Comparison of ENCODE assay signal across 17 cellular contexts in genomic region chr17:15674640-15675039, GRCh38. TPM values are rescaled to one million over a fixed set of nuclear protein-coding genes. Genes with fewer than 3 reads are reported as not detected.
DNase-seq lines count a peak whose midpoint lies in the region; ATAC-seq, FAIRE-seq and TF ChIP-seq lines count a peak whose summit lies in the region.
"Not testable (repeated sequence)": the region's sequence is repeated elsewhere in the genome, so short reads cannot be mapped to it uniquely, and the experiment has no call there.
"Had no signal": no experiment of that assay in that cellular context is flagged by ENCODE, and none has a peak within 500 bp of the region (broad histone marks: within the 10 kb centered on the region; RNA-seq: fewer than 3 reads in every experiment).

No MANE protein-coding gene starts in this region.

- not testable (repeated sequence) for H3K14ac ChIP-seq in H9 (ENCODE audit: insufficient read depth, low read length)

- not testable (repeated sequence) for H4K8ac ChIP-seq in H9 (replicated peaks; ENCODE audit: insufficient read length, low read depth, low read length)

- not testable (repeated sequence) for H3K27me3 Mint-ChIP-seq in H9 (ENCODE audit: low read depth); MCF 10A (ENCODE audit: insufficient read depth, unreplicated experiment); natural killer cell treated with Interleukin-12 subunit alpha and Interleukin-12 subunit beta and Interleukin-15 and Interleukin-18, amount 100 ng/mL, for 72 hours

- H2BK12ac ChIP-seq in H9 (ENCODE audit: insufficient read length, low read depth, low read length): not testable (repeated sequence)

- not testable (repeated sequence) for H4K20me1 ChIP-seq in H9 (ENCODE audit: control insufficient read depth, insufficient read depth, insufficient read length); keratinocyte (ENCODE audit: control insufficient read depth, extremely low read depth, insufficient read depth, low read length)

- H3K27ac ChIP-seq in A549; H9 (ENCODE audit: insufficient read length, low read depth, low read length); HEK293 (ENCODE audit: extremely low read depth, low read depth, low read length); keratinocyte (ENCODE audit: control insufficient read depth, insufficient read depth, low read length): not testable (repeated sequence)

- not testable (repeated sequence) for TF ChIP-seq RAD21 in A549 (conservative IDR thresholded peaks at IDR 0.05 in 1 of 2, IDR thresholded peaks at IDR 0.05 in 1 of 2)

- H3K18ac ChIP-seq in H9 (ENCODE audit: insufficient read length, low read depth, low read length): not testable (repeated sequence)

- H3K79me1 ChIP-seq in H9 (ENCODE audit: insufficient read depth, low read depth, low read length, poor library complexity, severe bottlenecking): not testable (repeated sequence)

- H3K36me3 Mint-ChIP-seq in H9 (ENCODE audit: insufficient read depth in 1 of 3, low read depth in 3 of 3) (peaks cover 16 to 39% (median 32%) of the 10 kb centered on the region in 3 experiments; a peak in 6 of 7 replicates), MCF 10A (ENCODE audit: insufficient read depth, unreplicated experiment) (peaks cover 46% of the 10 kb centered on the region)
- not testable (repeated sequence) for H3K36me3 Mint-ChIP-seq in natural killer cell treated with Interleukin-12 subunit alpha and Interleukin-12 subunit beta and Interleukin-15 and Interleukin-18, amount 100 ng/mL, for 72 hours

- H3K79me2 ChIP-seq in H9 (ENCODE audit: insufficient read depth, low read length); keratinocyte (ENCODE audit: control insufficient read depth, insufficient read depth, low read length): not testable (repeated sequence)

- BruUV-seq in MCF 10A (replicated peaks; lab: Mats Ljungman, UMichigan): not testable (repeated sequence)

- not testable (repeated sequence) for TF ChIP-seq EP300 in A549 (IDR thresholded peaks at IDR 0.05)

- not testable (repeated sequence) for H3K9ac ChIP-seq in H9 (ENCODE audit: extremely low read depth, insufficient read length, low read length); keratinocyte (ENCODE audit: control insufficient read depth, extremely low read depth, insufficient read depth, low read length)

- not testable (repeated sequence) for H4K5ac ChIP-seq in H9 (ENCODE audit: insufficient read length, low read depth, low read length)

- not testable (repeated sequence) for H4K91ac ChIP-seq in H9 (ENCODE audit: insufficient read length, low read depth, low read length)

- H3K56ac ChIP-seq in H9 (ENCODE audit: insufficient read length, low read depth, low read length): not testable (repeated sequence)

- 88% methylated on average over 1 of the region's 1 CpG for WGBS in A549 (ENCODE audit: missing lambda C conversion rate)
- WGBS in H9 (ENCODE audit: extremely low coverage, insufficient read length, low lambda C conversion rate): no CpG with 5 or more reads among the region's 1 CpG

- DNase-seq in A549 (ENCODE audit: low read depth in 1 of 2, low spot score in 1 of 2); H9; MCF 10A (ENCODE audit: unreplicated experiment); bronchial epithelial cell (ENCODE audit: low read depth); keratinocyte (ENCODE audit: low read depth, low spot score): not testable (repeated sequence)
- peak; percentile 53 for DNase-seq in natural killer cell treated with Interleukin-12 subunit alpha and Interleukin-12 subunit beta and Interleukin-15 and Interleukin-18, amount 100 ng/mL, for 72 hours (ENCODE audit: low spot score)

- not testable (repeated sequence) for H3K27me3 ChIP-seq in H9 (ENCODE audit: insufficient read depth, low read length); bronchial epithelial cell (ENCODE audit: control insufficient read depth, insufficient read depth, low read length); keratinocyte (ENCODE audit: control insufficient read depth, extremely low read depth, insufficient read depth, low read length)

- not testable (repeated sequence) for TF ChIP-seq POLR2A in A549 (IDR thresholded peaks at IDR 0.05; ENCODE audit: low read length)

- not testable (repeated sequence) for H3T11ph ChIP-seq in H9 (ENCODE audit: low read length)

- H2BK15ac ChIP-seq in H9 (ENCODE audit: low read depth, low read length): not testable (repeated sequence)

- FAIRE-seq in A549 (lab: Jason Lieb, UNC) (peak; percentile 92), bronchial epithelial cell (lab: Jason Lieb, UNC) (peak; percentile 52), keratinocyte (lab: Jason Lieb, UNC) (peak; percentile 29)

- H3K27ac Mint-ChIP-seq in H9 (peak overlapping the region in 2 of 3 experiments; percentile 2 to 20; a peak in 2 of 7 replicates), MCF 10A (ENCODE audit: low read depth, unreplicated experiment) (peak overlapping the region; percentile 81)
- H3K27ac Mint-ChIP-seq in natural killer cell treated with Interleukin-12 subunit alpha and Interleukin-12 subunit beta and Interleukin-15 and Interleukin-18, amount 100 ng/mL, for 72 hours: not testable (repeated sequence)

- H3K4me2 ChIP-seq in A549; H9 (ENCODE audit: insufficient read depth, insufficient read length, low read length); keratinocyte (ENCODE audit: control insufficient read depth, extremely low read depth, insufficient read depth, low read depth, low read length): not testable (repeated sequence)

- H3K9me3 Mint-ChIP-seq in H9; MCF 10A (ENCODE audit: unreplicated experiment); natural killer cell treated with Interleukin-12 subunit alpha and Interleukin-12 subunit beta and Interleukin-15 and Interleukin-18, amount 100 ng/mL, for 72 hours: not testable (repeated sequence)

- peaks cover 0 to 24% of the 10 kb centered on the region in 2 experiments; a peak in 2 of 3 replicates for H3K36me3 ChIP-seq in HEK293 (ENCODE audit: control insufficient read depth in 2 of 2, insufficient read depth in 1 of 2, low read length in 2 of 2)
- not testable (repeated sequence) for H3K36me3 ChIP-seq in bronchial epithelial cell (ENCODE audit: control insufficient read depth, insufficient read depth, low read length); keratinocyte (ENCODE audit: control insufficient read depth in 2 of 2, extremely low read depth in 1 of 2, insufficient read depth in 2 of 2, low read length in 2 of 2)

- H2AFZ ChIP-seq in H9 (ENCODE audit: low read length); keratinocyte (ENCODE audit: control insufficient read depth, low read length): not testable (repeated sequence)

- dilution Hi-C loops in keratinocyte (cut with MboI; ENCODE audit: extremely low pct_ligation_motif_present, low sequenced_read_pairs): not testable (repeated sequence)

- H2BK20ac ChIP-seq in H9 (ENCODE audit: low read depth, low read length, poor library complexity, severe bottlenecking): not testable (repeated sequence)

- H2BK5ac ChIP-seq in H9 (ENCODE audit: insufficient read length, low read length): not testable (repeated sequence)

- H3K9me3 ChIP-seq in A549; H9 (ENCODE audit: control insufficient read depth, low read depth, low read length); HEK293 (ENCODE audit: control insufficient read depth, insufficient read depth, low read depth, low read length); keratinocyte (ENCODE audit: control insufficient read depth, low read depth, low read length): not testable (repeated sequence)

- not testable (repeated sequence) for H3K23ac ChIP-seq in H9 (ENCODE audit: insufficient read length, low read depth, low read length)

- not testable (repeated sequence) for H2AK5ac ChIP-seq in H9 (ENCODE audit: insufficient read length, low read length)

- POLR2A ChIA-PET in A549 (lab: Yijun Ruan, JAX): interaction anchor here (0.6 kb wide), 1 partner anchor 37 kb away, joined by 8 read pairs; no protein-coding TSS in a partner anchor
- POLR2A ChIA-PET in HEK293 (lab: Yijun Ruan, JAX); MCF 10A (lab: Yijun Ruan, JAX): not testable (repeated sequence)

- H3K9me1 ChIP-seq in keratinocyte (ENCODE audit: control insufficient read depth, extremely low read depth, insufficient read depth, low read length): not testable (repeated sequence)

- H3K4me3 ChIP-seq in A549; HEK293 (ENCODE audit: low read depth, low read length); bronchial epithelial cell (ENCODE audit: low read depth, low read length); keratinocyte (ENCODE audit: control insufficient read depth in 2 of 3, extremely low read depth in 1 of 3, insufficient read depth in 2 of 3, low read depth in 1 of 3, low read length in 3 of 3): not testable (repeated sequence)

- not testable (repeated sequence) for H3K4ac ChIP-seq in H9 (ENCODE audit: low read depth, low read length)

- H3K4me1 Mint-ChIP-seq in H9; MCF 10A (ENCODE audit: insufficient read depth, unreplicated experiment); natural killer cell treated with Interleukin-12 subunit alpha and Interleukin-12 subunit beta and Interleukin-15 and Interleukin-18, amount 100 ng/mL, for 72 hours (ENCODE audit: low read depth in 2 of 2): not testable (repeated sequence)

- not testable (repeated sequence) for H3K23me2 ChIP-seq in H9 (ENCODE audit: insufficient read length, low read depth, low read length, poor library complexity, severe bottlenecking)

- H2BK120ac ChIP-seq in H9 (ENCODE audit: low read depth, low read length, poor library complexity, severe bottlenecking): not testable (repeated sequence)

- intact Hi-C loops in MCF 10A (cut with micrococcal nuclease): not testable (repeated sequence)

- not testable (repeated sequence) for H3K4me1 ChIP-seq in A549; H9 (ENCODE audit: insufficient read depth, low read length); HEK293 (ENCODE audit: control insufficient read depth, insufficient read depth, low read length); keratinocyte (ENCODE audit: control insufficient read depth, extremely low read depth, insufficient read depth, low read length)

- TF ChIP-seq CTCF in A549 (IDR thresholded peaks at IDR 0.05); H9 (conservative IDR thresholded peaks at IDR 0.05); HEK293 (tag by site-specific recombination; IDR thresholded peaks at IDR 0.05); MCF 10A (IDR thresholded peaks at IDR 0.05; ENCODE audit: unreplicated experiment); bronchial epithelial cell (IDR thresholded peaks at IDR 0.05; ENCODE audit: insufficient read depth, low read length, severe bottlenecking); keratinocyte (optimal IDR thresholded peaks at IDR 0.05 in 1 of 3, IDR thresholded peaks at IDR 0.05 in 1 of 3, conservative IDR thresholded peaks at IDR 0.05 in 1 of 3; ENCODE audit: extremely low read depth in 1 of 3, insufficient read depth in 2 of 3, low read length in 3 of 3): not testable (repeated sequence)

- H3K4me3 Mint-ChIP-seq in H9; MCF 10A (ENCODE audit: unreplicated experiment); natural killer cell treated with Interleukin-12 subunit alpha and Interleukin-12 subunit beta and Interleukin-15 and Interleukin-18, amount 100 ng/mL, for 72 hours: not testable (repeated sequence)

- CTCF ChIA-PET in A549 (lab: Yijun Ruan, JAX); HEK293 (lab: Yijun Ruan, JAX); MCF 10A (lab: Yijun Ruan, JAX): not testable (repeated sequence)

- ATAC-seq in A549; natural killer cell treated with Interleukin-12 subunit alpha and Interleukin-12 subunit beta and Interleukin-15 and Interleukin-18, amount 100 ng/mL, for 72 hours: not testable (repeated sequence)

RNA-seq across cellular contexts. Expression of gene TRIM16, which starts 9.5 kb away (rescaled TPM):
- polyA plus RNA-seq in A549 (2011; rRNA removed): 275 and 301 TPM in 2 replicates
- polyA plus RNA-seq in A549 (2012; cell fraction: cytosol; rRNA removed): 218 and 250 TPM in 2 replicates
- polyA plus RNA-seq in A549 (2012; cell fraction: nucleus; rRNA removed): 179 and 219 TPM in 2 replicates
- polyA plus RNA-seq in A549 (2017; fragmentation: RNase III; extraction: RNeasy Plus Mini Kit Qiagen cat#74134 plus additional on column Dnase treatment): 293 to 322 TPM (median 297 TPM) in 3 replicates
- 352 and 361 TPM in 2 replicates for polyA minus RNA-seq in A549 (2011; rRNA and poly(A)+ RNA removed)
- total RNA-seq in H9 (2021): 15.1 and 17.7 TPM in 2 replicates
- total RNA-seq in MCF 10A (2022): 37.6 and 42.5 TPM in 2 replicates
- 55.0 and 92.9 TPM in 2 replicates for total RNA-seq in bronchial epithelial cell
- 62.3 to 81.3 TPM (median 78.1 TPM) in 3 replicates for polyA plus RNA-seq in keratinocyte
- polyA plus RNA-seq in keratinocyte (2011; ENCODE audit: low read depth): 96.9 TPM
- 63.6 and 81.2 TPM in 2 replicates for polyA plus RNA-seq in keratinocyte (2011; cell fraction: cytosol; rRNA removed)
- 91.5 and 96.1 TPM in 2 replicates for polyA plus RNA-seq in keratinocyte (2011; cell fraction: nucleus; rRNA removed)
- 65.7 and 83.3 TPM in 2 replicates for polyA plus RNA-seq in keratinocyte (2012; ENCODE audit: low replicate concordance)
- polyA minus RNA-seq in keratinocyte: 61.7 to 104 TPM (median 86.0 TPM) in 3 replicates
- 66.6 TPM for polyA minus RNA-seq in keratinocyte (2011; cell fraction: cytosol; rRNA and poly(A)+ RNA removed)
- polyA minus RNA-seq in keratinocyte (2011; cell fraction: nucleus; rRNA and poly(A)+ RNA removed): 58.0 and 84.1 TPM in 2 replicates
- total RNA-seq in natural killer cell treated with Interleukin-12 subunit alpha and Interleukin-12 subunit beta and Interleukin-15 and Interleukin-18, amount 100 ng/mL, for 72 hours: 10 to 100 TPM in 1 of 2 donors, 1 to 10 TPM in 1; 6.1 to 15.1 TPM

RNA-seq across cellular contexts. Expression of gene ZNF286A, which starts 24.9 kb away (rescaled TPM):
- polyA plus RNA-seq in A549 (2011; rRNA removed): 40.5 and 49.6 TPM in 2 replicates
- 21.3 and 25.7 TPM in 2 replicates for polyA plus RNA-seq in A549 (2012; cell fraction: cytosol; rRNA removed)
- polyA plus RNA-seq in A549 (2012; cell fraction: nucleus; rRNA removed): 8.8 and 10.7 TPM in 2 replicates
- 34.4 to 43.8 TPM (median 43.4 TPM) in 3 replicates for polyA plus RNA-seq in A549 (2017; fragmentation: RNase III; extraction: RNeasy Plus Mini Kit Qiagen cat#74134 plus additional on column Dnase treatment)
- polyA minus RNA-seq in A549 (2011; rRNA and poly(A)+ RNA removed): 21.2 and 27.1 TPM in 2 replicates
- 101 and 109 TPM in 2 replicates for total RNA-seq in H9 (2021)
- 24.3 and 25.7 TPM in 2 replicates for total RNA-seq in MCF 10A (2022)
- total RNA-seq in bronchial epithelial cell: 20.8 and 24.7 TPM in 2 replicates
- 12.3 to 32.3 TPM (median 19.5 TPM) in 3 replicates for polyA plus RNA-seq in keratinocyte
- 4.8 TPM for polyA plus RNA-seq in keratinocyte (2011; ENCODE audit: low read depth)
- polyA plus RNA-seq in keratinocyte (2011; cell fraction: cytosol; rRNA removed): 16.5 and 17.1 TPM in 2 replicates
- polyA plus RNA-seq in keratinocyte (2011; cell fraction: nucleus; rRNA removed): 26.7 and 37.8 TPM in 2 replicates
- 6.4 and 20.6 TPM in 2 replicates for polyA plus RNA-seq in keratinocyte (2012; ENCODE audit: low replicate concordance)
- 7.7 to 24.5 TPM (median 16.0 TPM) in 3 replicates for polyA minus RNA-seq in keratinocyte
- polyA minus RNA-seq in keratinocyte (2011; cell fraction: cytosol; rRNA and poly(A)+ RNA removed): 12.9 TPM
- 6.9 and 15.4 TPM in 2 replicates for polyA minus RNA-seq in keratinocyte (2011; cell fraction: nucleus; rRNA and poly(A)+ RNA removed)
- total RNA-seq in natural killer cell treated with Interleukin-12 subunit alpha and Interleukin-12 subunit beta and Interleukin-15 and Interleukin-18, amount 100 ng/mL, for 72 hours: 10 to 100 TPM; 25.5 to 25.9 TPM

RNA-seq across cellular contexts. Expression of gene FBXW10B, which starts 55.1 kb away (rescaled TPM):
- polyA plus RNA-seq in A549 (2011; rRNA removed): 9.6 and 10.4 TPM in 2 replicates
- 4.7 and 5.8 TPM in 2 replicates for polyA plus RNA-seq in A549 (2012; cell fraction: cytosol; rRNA removed)
- polyA plus RNA-seq in A549 (2012; cell fraction: nucleus; rRNA removed): 36.0 and 53.9 TPM in 2 replicates
- 14.3 to 19.5 TPM (median 15.3 TPM) in 3 replicates for polyA plus RNA-seq in A549 (2017; fragmentation: RNase III; extraction: RNeasy Plus Mini Kit Qiagen cat#74134 plus additional on column Dnase treatment)
- polyA minus RNA-seq in A549 (2011; rRNA and poly(A)+ RNA removed): 37.1 and 37.8 TPM in 2 replicates
- not detected in 2 replicates for total RNA-seq in H9 (2021)
- total RNA-seq in MCF 10A (2022): 3.4 and 5.3 TPM in 2 replicates
- 1.3 and 3.6 TPM in 2 replicates for total RNA-seq in bronchial epithelial cell
- polyA plus RNA-seq in keratinocyte: 2.8 to 5.0 TPM (median 4.4 TPM) in 3 replicates
- 3.3 TPM for polyA plus RNA-seq in keratinocyte (2011; ENCODE audit: low read depth)
- 1.0 and 1.7 TPM in 2 replicates for polyA plus RNA-seq in keratinocyte (2011; cell fraction: cytosol; rRNA removed)
- polyA plus RNA-seq in keratinocyte (2011; cell fraction: nucleus; rRNA removed): 33.5 and 45.6 TPM in 2 replicates
- 1.9 and 6.0 TPM in 2 replicates for polyA plus RNA-seq in keratinocyte (2012; ENCODE audit: low replicate concordance)
- 1.3 to 5.6 TPM (median 5.4 TPM) in 3 replicates for polyA minus RNA-seq in keratinocyte
- polyA minus RNA-seq in keratinocyte (2011; cell fraction: cytosol; rRNA and poly(A)+ RNA removed): not detected
- polyA minus RNA-seq in keratinocyte (2011; cell fraction: nucleus; rRNA and poly(A)+ RNA removed): 6.0 and 17.3 TPM in 2 replicates
- total RNA-seq in natural killer cell treated with Interleukin-12 subunit alpha and Interleukin-12 subunit beta and Interleukin-15 and Interleukin-18, amount 100 ng/mL, for 72 hours: 1 to 10 TPM; 2.0 TPM
- total RNA-seq: Caco-2; CD8-positive, alpha-beta T cell had no signal
- polyA plus RNA-seq: CD14-positive monocyte; CD4-positive, alpha-beta memory T cell; CD8-positive, alpha-beta memory T cell had no signal

RNA-seq across cellular contexts. Expression of gene TBC1D26, which starts 57.4 kb away (rescaled TPM):
- polyA plus RNA-seq in A549 (2011; rRNA removed) (0.16 and 0.17 TPM in 2 replicates), A549 (2017; fragmentation: RNase III; extraction: RNeasy Plus Mini Kit Qiagen cat#74134 plus additional on column Dnase treatment) (0.07 to 0.18 TPM (median 0.08 TPM) in 3 replicates), keratinocyte (0.08 TPM in 1 of 3 replicates, not detected in the others)
- polyA plus RNA-seq in A549 (2012; cell fraction: cytosol; rRNA removed): 0.03 and 0.04 TPM in 2 replicates
- 0.60 and 0.74 TPM in 2 replicates for polyA plus RNA-seq in A549 (2012; cell fraction: nucleus; rRNA removed)
- polyA minus RNA-seq in A549 (2011; rRNA and poly(A)+ RNA removed): 1.1 and 1.2 TPM in 2 replicates
- total RNA-seq in H9 (2021) (0.77 and 0.83 TPM in 2 replicates), MCF 10A (2022) (not detected in 2 replicates), bronchial epithelial cell (0.13 TPM in 1 of 2 replicates, not detected in the other)
- 0.11 TPM for polyA plus RNA-seq in keratinocyte (2011; ENCODE audit: low read depth)
- polyA plus RNA-seq in keratinocyte (2011; cell fraction: cytosol; rRNA removed): 0.04 TPM in 1 of 2 replicates, not detected in the other
- polyA plus RNA-seq in keratinocyte (2011; cell fraction: nucleus; rRNA removed): 0.24 and 0.40 TPM in 2 replicates
- 0.18 TPM in 1 of 2 replicates, not detected in the other for polyA plus RNA-seq in keratinocyte (2012; ENCODE audit: low replicate concordance)
- 0.96 TPM in 1 of 3 replicates, not detected in the others for polyA minus RNA-seq in keratinocyte
- not detected for polyA minus RNA-seq in keratinocyte (2011; cell fraction: cytosol; rRNA and poly(A)+ RNA removed)
- not detected in 2 replicates for polyA minus RNA-seq in keratinocyte (2011; cell fraction: nucleus; rRNA and poly(A)+ RNA removed)
- not detected for total RNA-seq in natural killer cell treated with Interleukin-12 subunit alpha and Interleukin-12 subunit beta and Interleukin-15 and Interleukin-18, amount 100 ng/mL, for 72 hours
- total RNA-seq: A172; B cell; Caco-2; CD4-positive, alpha-beta T cell; Daoy had no signal
- polyA plus RNA-seq: CD14-positive monocyte; CD4-positive, alpha-beta memory T cell; CD4-positive, CD25-positive, alpha-beta regulatory T cell had no signal
